ENCODE assay signal across 19 cellular contexts in genomic region chr15:81222007-81222406, GRCh38. TPM values are rescaled to one million over a fixed set of nuclear protein-coding genes. Genes with fewer than 3 reads are reported as not detected.
"Had no signal": no experiment of that assay in that cellular context is flagged by ENCODE, and none has a peak within 500 bp of the region (broad histone marks: within the 10 kb centered on the region; RNA-seq: fewer than 3 reads in every experiment).

No MANE protein-coding gene starts in this region.

- H3K4me3 ChIP-seq: coronary artery, left lung, pancreas, SJSA1 had no signal

- H3K27ac ChIP-seq: pancreas, SJSA1 had no signal

- H3K4me1 ChIP-seq: pancreas, SJSA1 had no signal

- ATAC-seq: activated CD8-positive, alpha-beta memory T cell treated with anti-CD3 and anti-CD28 coated beads, Interleukin-2, amount 10 ng/mL, durations not matched to agents 7 days and 5 days; activated T-helper 17 cell treated with anti-CD3 and anti-CD28 coated beads, Interleukin-2, amount 50 U/mL, for 72 hours; naive thymus-derived CD4-positive, alpha-beta T cell; stimulated activated naive B cell treated with anti-CD40 and anti-IgM and Interleukin-4, amounts not matched to agents 10 μg/mL and 1 μg/mL and 100 μg/mL, for 72 hours had no signal

- H3K9me3 ChIP-seq: left lung, pancreas, SJSA1 had no signal

- DNase-seq: activated B cell treated with CpG ODN at 0.5 μM for 24 hours; activated CD4-positive, alpha-beta memory T cell treated with anti-CD3 and anti-CD28 coated beads, Interleukin-2, amount 10 ng/mL, durations not matched to agents 7 days and 5 days; activated CD4-positive, alpha-beta T cell treated with anti-CD3 and anti-CD28 coated beads for 48 hours; activated CD8-positive, alpha-beta memory T cell treated with anti-CD3 and anti-CD28 coated beads, Interleukin-2, amount 10 ng/mL, durations not matched to agents 7 days and 5 days; activated naive CD4-positive, alpha-beta T cell treated with Interleukin-2 at 50 U/mL for 16 hours; activated naive CD8-positive, alpha-beta T cell treated with anti-CD3 and anti-CD28 coated beads, Interleukin-2, amount 10 ng/mL, durations not matched to agents 7 days and 5 days; activated T-cell treated with anti-CD3 and anti-CD28 coated beads, Interleukin-2, amount 50 U/mL, for 1 hour; anterior cingulate cortex; effector CD8-positive, alpha-beta T cell; hippocampal formation; left lung; mesendoderm; naive thymus-derived CD4-positive, alpha-beta T cell; pancreas; stimulated activated naive B cell treated with anti-CD40 and anti-IgM and Interleukin-4, amounts not matched to agents 10 μg/mL and 1 μg/mL and 100 μg/mL, for 72 hours had no signal

- H3K27me3 ChIP-seq: left lung, pancreas, SJSA1 had no signal

- H3K36me3 ChIP-seq: left lung, pancreas, SJSA1 had no signal

RNA-seq across cellular contexts. Expression of gene IL16, which starts 25.3 kb away (rescaled TPM):
- total RNA-seq: kidney epithelial cell, SJSA1 had no signal
